6 cellular contexts compared by ENCODE assay signal in genomic region chr22:21580623-21581007, GRCh38. TPM values are rescaled to one million over a fixed set of nuclear protein-coding genes. Genes with fewer than 3 reads are reported as not detected.
"Had no signal": no experiment of that assay in that cellular context is flagged by ENCODE, and none has a peak within 500 bp of the region (broad histone marks: within the 10 kb centered on the region; RNA-seq: fewer than 3 reads in every experiment).

No MANE protein-coding gene starts in this region.

RNA-seq across cellular contexts. Expression of gene RIMBP3C, which starts 29.4 kb away (rescaled TPM):
- total RNA-seq: esophagus muscularis mucosa, mammary epithelial cell had no signal
- polyA plus RNA-seq: heart left ventricle, hepatocyte had no signal

RNA-seq across cellular contexts. Expression of gene CCDC116, which starts 51.9 kb away (rescaled TPM):
- total RNA-seq: frontal cortex, mononuclear cell had no signal
